In the genomic region with DNA sequence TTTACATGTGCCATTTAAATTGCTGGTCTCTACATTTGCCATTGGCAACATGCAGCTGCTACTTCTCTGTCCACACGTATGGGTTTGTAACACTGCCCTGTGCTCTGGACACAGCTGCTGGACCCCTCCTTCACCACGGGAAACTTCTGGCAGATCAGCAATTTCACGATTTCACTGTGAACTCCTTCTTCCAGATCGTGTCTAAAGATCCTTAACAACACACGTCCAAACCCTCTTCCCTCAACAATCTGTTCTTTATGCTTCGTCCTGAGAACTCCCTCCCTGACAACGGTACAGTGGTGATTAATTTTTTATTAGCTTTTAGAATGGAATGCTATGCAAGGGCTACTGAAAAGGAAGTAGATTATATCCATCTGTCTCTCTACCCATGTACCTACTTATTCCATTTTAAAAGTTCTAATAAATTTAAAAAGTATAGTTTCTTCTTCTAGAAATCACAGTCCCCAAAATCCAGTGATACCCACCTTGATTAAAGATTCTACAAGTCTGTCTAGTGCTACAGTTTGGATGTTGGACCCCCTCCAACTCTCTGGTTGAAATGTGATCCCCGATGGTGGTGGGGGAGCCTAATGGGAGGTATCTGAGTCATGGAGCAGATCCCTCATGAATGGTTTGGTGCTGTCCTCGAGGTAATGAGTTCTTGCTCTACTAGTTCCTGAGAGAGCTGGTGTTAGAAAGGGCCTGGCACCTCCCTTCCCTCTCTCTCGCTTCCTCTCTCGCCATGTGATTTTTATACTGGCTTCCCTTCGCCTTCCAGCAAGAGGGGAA, we compare ENCODE assay signal across 1 cellular context.
TF ChIP-seq lines count a peak whose summit lies in the region.

No MANE protein-coding gene starts in this region.

TF ChIP-seq in WTC11, 78 proteins besides CTCF, POLR2A, EP300 and RAD21 (continued from another document):
- TF ChIP-seq ELF4 (CRISPR knock-in tag; IDR thresholded peaks at IDR 0.05; ENCODE audit: low read depth): no peak
- TF ChIP-seq, protein P1, sequence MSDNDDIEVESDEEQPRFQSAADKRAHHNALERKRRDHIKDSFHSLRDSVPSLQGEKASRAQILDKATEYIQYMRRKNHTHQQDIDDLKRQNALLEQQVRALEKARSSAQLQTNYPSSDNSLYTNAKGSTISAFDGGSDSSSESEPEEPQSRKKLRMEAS (CRISPR knock-in tag; IDR thresholded peaks at IDR 0.05): no peak
- TF ChIP-seq, protein P2, sequence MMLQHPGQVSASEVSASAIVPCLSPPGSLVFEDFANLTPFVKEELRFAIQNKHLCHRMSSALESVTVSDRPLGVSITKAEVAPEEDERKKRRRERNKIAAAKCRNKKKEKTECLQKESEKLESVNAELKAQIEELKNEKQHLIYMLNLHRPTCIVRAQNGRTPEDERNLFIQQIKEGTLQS (CRISPR knock-in tag; conservative IDR thresholded peaks at IDR 0.05): no peak
- TF ChIP-seq, protein P3, sequence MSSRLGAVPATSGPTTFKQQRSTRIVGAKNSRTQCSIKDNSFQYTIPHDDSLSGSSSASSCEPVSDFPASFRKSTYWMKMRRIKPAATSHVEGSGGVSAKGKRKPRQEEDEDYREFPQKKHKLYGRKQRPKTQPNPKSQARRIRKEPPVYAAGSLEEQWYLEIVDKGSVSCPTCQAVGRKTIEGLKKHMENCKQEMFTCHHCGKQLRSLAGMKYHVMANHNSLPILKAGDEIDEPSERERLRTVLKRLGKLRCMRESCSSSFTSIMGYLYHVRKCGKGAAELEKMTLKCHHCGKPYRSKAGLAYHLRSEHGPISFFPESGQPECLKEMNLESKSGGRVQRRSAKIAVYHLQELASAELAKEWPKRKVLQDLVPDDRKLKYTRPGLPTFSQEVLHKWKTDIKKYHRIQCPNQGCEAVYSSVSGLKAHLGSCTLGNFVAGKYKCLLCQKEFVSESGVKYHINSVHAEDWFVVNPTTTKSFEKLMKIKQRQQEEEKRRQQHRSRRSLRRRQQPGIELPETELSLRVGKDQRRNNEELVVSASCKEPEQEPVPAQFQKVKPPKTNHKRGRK (CRISPR knock-in tag; IDR thresholded peaks at IDR 0.05; ENCODE audit: borderline replicate concordance): no peak
- TF ChIP-seq ESRRA (CRISPR knock-in tag; IDR thresholded peaks at IDR 0.05; ENCODE audit: borderline replicate concordance): no peak
